In genomic region chr11:121648306-121648705, GRCh38 we compare ENCODE assay signal across 19 cellular contexts.
"Had no signal": no experiment of that assay in that cellular context is flagged by ENCODE, and none has a peak within 500 bp of the region (broad histone marks: within the 10 kb centered on the region; RNA-seq: fewer than 3 reads in every experiment).

No MANE protein-coding gene starts in this region.

- DNase-seq: activated B cell treated with CpG ODN at 0.5 μM for 24 hours; activated CD4-positive, alpha-beta T cell treated with anti-CD3 and anti-CD28 coated beads for 48 hours; activated CD8-positive, alpha-beta memory T cell treated with anti-CD3 and anti-CD28 coated beads, Interleukin-2, amount 50 U/mL, for 4 hours; activated CD8-positive, alpha-beta T cell treated with anti-CD3 and anti-CD28 coated beads, Interleukin-2, amount 10 ng/mL, durations not matched to agents 7 days and 5 days; activated effector memory CD4-positive, alpha-beta T cell treated with anti-CD3 and anti-CD28 coated beads, Interleukin-2, amount 50 U/mL, for 16 hours; activated T-cell treated with anti-CD3 and anti-CD28 coated beads, Interleukin-2, amount 50 U/mL, for 48 hours; adrenal gland; caudate nucleus; cortex of kidney; effector CD8-positive, alpha-beta T cell; gastrocnemius medialis; kidney; left lung; psoas muscle; stimulated activated naive CD8-positive, alpha-beta T cell treated with anti-CD3 and anti-CD28 coated beads, Interleukin-15, amount 100 ng/mL, for 72 hours; testis had no signal

- H3K4me1 ChIP-seq: adrenal gland, gastrocnemius medialis, left lung, psoas muscle, testis had no signal

- H3K9me3 Mint-ChIP-seq: activated B cell treated with CpG ODN at 0.5 μM for 24 hours; activated naive CD4-positive, alpha-beta T cell treated with anti-CD3 and anti-CD28 coated beads, Interleukin-2, amount 50 U/mL, for 24 hours; nephron; stimulated activated naive CD8-positive, alpha-beta T cell treated with anti-CD3 and anti-CD28 coated beads, Interleukin-15, amount 100 ng/mL, for 72 hours had no signal

- ATAC-seq: activated CD8-positive, alpha-beta T cell treated with anti-CD3 and anti-CD28 coated beads, Interleukin-2, amount 10 ng/mL, durations not matched to agents 7 days and 5 days; gastrocnemius medialis; left lung; psoas muscle; sciatic nerve; stimulated activated naive CD8-positive, alpha-beta T cell treated with anti-CD3 and anti-CD28 coated beads, Interleukin-15, amount 100 ng/mL, for 72 hours had no signal

- H3K9me3 ChIP-seq: adrenal gland, gastrocnemius medialis, left lung, psoas muscle, testis had no signal

- H3K27ac Mint-ChIP-seq: activated B cell treated with CpG ODN at 0.5 μM for 24 hours; activated CD8-positive, alpha-beta T cell treated with anti-CD3 and anti-CD28 coated beads, Interleukin-2, amount 10 ng/mL, durations not matched to agents 7 days and 5 days; activated naive CD4-positive, alpha-beta T cell treated with anti-CD3 and anti-CD28 coated beads, Interleukin-2, amount 50 U/mL, for 24 hours; nephron; stimulated activated naive CD8-positive, alpha-beta T cell treated with anti-CD3 and anti-CD28 coated beads, Interleukin-15, amount 100 ng/mL, for 72 hours had no signal

- H3K4me3 Mint-ChIP-seq: activated B cell treated with CpG ODN at 0.5 μM for 24 hours; activated CD8-positive, alpha-beta T cell treated with anti-CD3 and anti-CD28 coated beads, Interleukin-2, amount 10 ng/mL, durations not matched to agents 7 days and 5 days; activated naive CD4-positive, alpha-beta T cell treated with anti-CD3 and anti-CD28 coated beads, Interleukin-2, amount 50 U/mL, for 24 hours; nephron; stimulated activated naive CD8-positive, alpha-beta T cell treated with anti-CD3 and anti-CD28 coated beads, Interleukin-15, amount 100 ng/mL, for 72 hours had no signal

- H3K27me3 ChIP-seq: adrenal gland, gastrocnemius medialis, left lung, testis had no signal

- H3K4me1 Mint-ChIP-seq: activated B cell treated with CpG ODN at 0.5 μM for 24 hours had no signal

- H3K27me3 Mint-ChIP-seq: activated naive CD4-positive, alpha-beta T cell treated with anti-CD3 and anti-CD28 coated beads, Interleukin-2, amount 50 U/mL, for 24 hours; stimulated activated naive CD8-positive, alpha-beta T cell treated with anti-CD3 and anti-CD28 coated beads, Interleukin-15, amount 100 ng/mL, for 72 hours had no signal

- H3K4me3 ChIP-seq: adrenal gland, gastrocnemius medialis, left lung, psoas muscle, testis had no signal

- H3K36me3 ChIP-seq: adrenal gland, gastrocnemius medialis, left lung had no signal

- H3K27ac ChIP-seq: adrenal gland, gastrocnemius medialis, left lung, psoas muscle, testis had no signal

- H3K36me3 Mint-ChIP-seq: activated naive CD4-positive, alpha-beta T cell treated with anti-CD3 and anti-CD28 coated beads, Interleukin-2, amount 50 U/mL, for 24 hours had no signal
